In the genomic region with DNA sequence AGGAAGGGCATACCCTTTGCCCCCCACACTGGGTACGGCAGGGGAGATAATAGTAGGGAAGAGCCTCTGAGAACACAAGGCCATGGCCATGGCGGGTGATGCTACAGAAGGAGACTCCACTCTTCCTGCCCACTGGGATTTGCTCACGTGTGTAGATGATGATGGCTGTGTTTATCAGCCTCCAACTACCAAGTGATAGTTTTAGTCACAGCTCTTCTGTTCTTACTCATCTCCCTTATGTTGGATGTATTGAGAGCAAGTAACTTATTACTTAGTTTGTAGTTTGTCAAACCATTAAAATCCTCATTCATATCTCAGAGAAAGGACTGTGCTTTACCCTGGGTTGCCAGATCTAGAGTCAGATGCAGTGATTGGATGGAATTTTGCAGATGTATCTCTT, we compare ENCODE assay signal across 20 cellular contexts.
DNase-seq lines count a peak whose midpoint lies in the region; ATAC-seq, FAIRE-seq and TF ChIP-seq lines count a peak whose summit lies in the region.
"Had no signal": no experiment of that assay in that cellular context is flagged by ENCODE, and none has a peak within 500 bp of the region (broad histone marks: within the 10 kb centered on the region; RNA-seq: fewer than 3 reads in every experiment).

No MANE protein-coding gene starts in this region.

- H3K27me3 Mint-ChIP-seq in activated CD8-positive, alpha-beta memory T cell treated with anti-CD3 and anti-CD28 coated beads, Interleukin-2, amount 10 ng/mL, durations not matched to agents 7 days and 5 days = no peaks in the 10 kb centered on the region
- peaks cover 4% of the 10 kb centered on the region for H3K27me3 Mint-ChIP-seq in activated T-helper 17 cell treated with anti-CD3 and anti-CD28 coated beads, Interleukin-2, amount 50 U/mL, for 72 hours
- H3K27me3 Mint-ChIP-seq in activated T-cell treated with anti-CD3 and anti-CD28 coated beads, Interleukin-2, amount 50 U/mL, for 24 hours = no peaks in the 10 kb centered on the region
- H3K27me3 Mint-ChIP-seq: B cell had no signal

- no peaks in the 10 kb centered on the region for H3K79me2 ChIP-seq in keratinocyte (ENCODE audit: control insufficient read depth, insufficient read depth, low read length)

- H3K4me2 ChIP-seq in keratinocyte (ENCODE audit: control insufficient read depth, extremely low read depth, insufficient read depth, low read depth, low read length) = no peak overlapping the region
- H3K4me2 ChIP-seq: PC-9 had no signal

- CTCF ChIA-PET in activated CD8-positive, alpha-beta memory T cell treated with anti-CD3 and anti-CD28 coated beads, Interleukin-2, amount 10 ng/mL, durations not matched to agents 7 days and 5 days (lab: Charles Lee) = interaction anchor here (2.0 kb wide), 1 partner anchor 33 kb away, joined by 4 read pairs; no protein-coding TSS in a partner anchor

- H3K9me1 ChIP-seq in keratinocyte (ENCODE audit: control insufficient read depth, extremely low read depth, insufficient read depth, low read length) = no peaks in the 10 kb centered on the region

- H3K9me3 Mint-ChIP-seq in activated CD8-positive, alpha-beta memory T cell treated with anti-CD3 and anti-CD28 coated beads, Interleukin-2, amount 10 ng/mL, durations not matched to agents 7 days and 5 days (ENCODE audit: low read depth) = peaks cover 3% of the 10 kb centered on the region
- H3K9me3 Mint-ChIP-seq in activated T-helper 17 cell treated with anti-CD3 and anti-CD28 coated beads, Interleukin-2, amount 50 U/mL, for 72 hours = peaks cover 9% of the 10 kb centered on the region
- H3K9me3 Mint-ChIP-seq in activated T-cell treated with anti-CD3 and anti-CD28 coated beads, Interleukin-2, amount 50 U/mL, for 24 hours = peaks cover 1% of the 10 kb centered on the region

- H3K4me3 Mint-ChIP-seq in activated CD8-positive, alpha-beta memory T cell treated with anti-CD3 and anti-CD28 coated beads, Interleukin-2, amount 10 ng/mL, durations not matched to agents 7 days and 5 days = no peak overlapping the region
- no peak overlapping the region for H3K4me3 Mint-ChIP-seq in activated T-helper 17 cell treated with anti-CD3 and anti-CD28 coated beads, Interleukin-2, amount 50 U/mL, for 72 hours
- H3K4me3 Mint-ChIP-seq in activated T-cell treated with anti-CD3 and anti-CD28 coated beads, Interleukin-2, amount 50 U/mL, for 24 hours = no peak overlapping the region
- H3K4me3 Mint-ChIP-seq: B cell had no signal

- no peak overlapping the region for H3K4me3 ChIP-seq in keratinocyte (ENCODE audit: control insufficient read depth in 2 of 3, extremely low read depth in 1 of 3, insufficient read depth in 2 of 3, low read depth in 1 of 3, low read length in 3 of 3)
- H3K4me3 ChIP-seq: K562, PC-9, SJSA1 had no signal

- peaks cover 6% of the 10 kb centered on the region for H3K4me1 Mint-ChIP-seq in activated CD8-positive, alpha-beta memory T cell treated with anti-CD3 and anti-CD28 coated beads, Interleukin-2, amount 10 ng/mL, durations not matched to agents 7 days and 5 days
- no peaks in the 10 kb centered on the region for H3K4me1 Mint-ChIP-seq in activated T-helper 17 cell treated with anti-CD3 and anti-CD28 coated beads, Interleukin-2, amount 50 U/mL, for 72 hours
- no peaks in the 10 kb centered on the region for H3K4me1 Mint-ChIP-seq in activated T-cell treated with anti-CD3 and anti-CD28 coated beads, Interleukin-2, amount 50 U/mL, for 24 hours (ENCODE audit: low read depth)
- H3K4me1 Mint-ChIP-seq: B cell had no signal

- H3K27ac ChIP-seq in keratinocyte (ENCODE audit: control insufficient read depth, insufficient read depth, low read length) = no peak overlapping the region
- H3K27ac ChIP-seq: 22Rv1, PC-9, SJSA1 had no signal

- FAIRE-seq in keratinocyte (lab: Jason Lieb, UNC) = peak; percentile 43
- FAIRE-seq: H54, K562 had no signal

- no peaks in the 10 kb centered on the region for H3K27me3 ChIP-seq in keratinocyte (ENCODE audit: control insufficient read depth, extremely low read depth, insufficient read depth, low read length)
- H3K27me3 ChIP-seq: SJSA1 had no signal

- TF ChIP-seq CTCF in keratinocyte (optimal IDR thresholded peaks at IDR 0.05 in 1 of 3, IDR thresholded peaks at IDR 0.05 in 1 of 3, conservative IDR thresholded peaks at IDR 0.05 in 1 of 3; ENCODE audit: extremely low read depth in 1 of 3, insufficient read depth in 2 of 3, low read length in 3 of 3) = no peak

- no peaks in the 10 kb centered on the region for H4K20me1 ChIP-seq in keratinocyte (ENCODE audit: control insufficient read depth, extremely low read depth, insufficient read depth, low read length)

- no peaks in the 10 kb centered on the region for H3K36me3 ChIP-seq in keratinocyte (ENCODE audit: control insufficient read depth in 2 of 2, extremely low read depth in 1 of 2, insufficient read depth in 2 of 2, low read length in 2 of 2)
- H3K36me3 ChIP-seq: SJSA1 had no signal

- ATAC-seq in activated CD8-positive, alpha-beta memory T cell treated with anti-CD3 and anti-CD28 coated beads, Interleukin-2, amount 10 ng/mL, durations not matched to agents 7 days and 5 days = peak; percentile 30
- ATAC-seq in activated T-helper 17 cell treated with anti-CD3 and anti-CD28 coated beads, Interleukin-2, amount 50 U/mL, for 72 hours (replicated peaks) = peak; percentile 51
- ATAC-seq: K562 had no signal

- dilution Hi-C loops in keratinocyte (cut with MboI; ENCODE audit: extremely low pct_ligation_motif_present, low sequenced_read_pairs) = no loop called here

- in situ Hi-C loops in KBM-7 (cut with MboI; ENCODE audit: low pct_unique_long_range_greater_than_20kb, low sequenced_read_pairs) = no loop called here

- peaks cover under 1% of the 10 kb centered on the region for H3K36me3 Mint-ChIP-seq in activated CD8-positive, alpha-beta memory T cell treated with anti-CD3 and anti-CD28 coated beads, Interleukin-2, amount 10 ng/mL, durations not matched to agents 7 days and 5 days
- no peaks in the 10 kb centered on the region for H3K36me3 Mint-ChIP-seq in activated T-helper 17 cell treated with anti-CD3 and anti-CD28 coated beads, Interleukin-2, amount 50 U/mL, for 72 hours (ENCODE audit: low read depth)
- peaks cover 3% of the 10 kb centered on the region for H3K36me3 Mint-ChIP-seq in activated T-cell treated with anti-CD3 and anti-CD28 coated beads, Interleukin-2, amount 50 U/mL, for 24 hours (ENCODE audit: low read depth)

- H3K9me3 ChIP-seq in keratinocyte (ENCODE audit: control insufficient read depth, low read depth, low read length) = no peaks in the 10 kb centered on the region
- H3K9me3 ChIP-seq: SJSA1 had no signal

- no peaks in the 10 kb centered on the region for H3K4me1 ChIP-seq in keratinocyte (ENCODE audit: control insufficient read depth, extremely low read depth, insufficient read depth, low read length)
- H3K4me1 ChIP-seq: SJSA1 had no signal

- H2AFZ ChIP-seq in keratinocyte (ENCODE audit: control insufficient read depth, low read length) = no peak overlapping the region
- H2AFZ ChIP-seq: PC-9 had no signal

- DNase-seq in activated CD8-positive, alpha-beta memory T cell treated with anti-CD3 and anti-CD28 coated beads, Interleukin-2, amount 10 ng/mL, durations not matched to agents 7 days and 5 days = no peak
- DNase-seq in activated CD8-positive, alpha-beta memory T cell treated with anti-CD3 and anti-CD28 coated beads for 24 hours = no peak
- DNase-seq in keratinocyte (ENCODE audit: low read depth, low spot score) = no peak
- no peak for DNase-seq in KBM-7
- no peak for DNase-seq in GDM1 (lab: John Stamatoyannopoulos, UW)
- no peak for DNase-seq in activated T-cell treated with anti-CD3 and anti-CD28 coated beads, Interleukin-2, amount 50 U/mL, for 24 hours
- DNase-seq: DMS153, MM.1S, NCI-H2029, NCI-H446, NCI-H524 treated with DMSO at 0.1 percent for 48 hours, NCI-H82, PC-9, Right ventricle myocardium superior had no signal

- H3K27ac Mint-ChIP-seq in activated CD8-positive, alpha-beta memory T cell treated with anti-CD3 and anti-CD28 coated beads, Interleukin-2, amount 10 ng/mL, durations not matched to agents 7 days and 5 days = no peak overlapping the region
- no peak overlapping the region for H3K27ac Mint-ChIP-seq in activated T-helper 17 cell treated with anti-CD3 and anti-CD28 coated beads, Interleukin-2, amount 50 U/mL, for 72 hours
- H3K27ac Mint-ChIP-seq in activated T-cell treated with anti-CD3 and anti-CD28 coated beads, Interleukin-2, amount 50 U/mL, for 24 hours = no peak overlapping the region
- H3K27ac Mint-ChIP-seq: B cell had no signal

- no peak overlapping the region for H3K9ac ChIP-seq in keratinocyte (ENCODE audit: control insufficient read depth, extremely low read depth, insufficient read depth, low read length)
